ENCODE assay signal across 1 cellular context in genomic region chr2:6442252-6442651, GRCh38.
TF ChIP-seq lines count a peak whose summit lies in the region.

No MANE protein-coding gene starts in this region.

TF ChIP-seq in IMR-90, 13 proteins besides CTCF, POLR2A, EP300 and RAD21 (continued from another document):
- TF ChIP-seq BHLHE40 (IDR thresholded peaks at IDR 0.05; ENCODE audit: low read depth, low read length) (no peak), CEBPB (IDR thresholded peaks at IDR 0.05; ENCODE audit: low read depth, low read length) (no peak), RCOR1 (IDR thresholded peaks at IDR 0.05; ENCODE audit: insufficient replicate concordance, low read length) (no peak), CHD1 (IDR thresholded peaks at IDR 0.05; ENCODE audit: low read depth, low read length) (no peak), ELK1 (IDR thresholded peaks at IDR 0.05; ENCODE audit: borderline replicate concordance, low read depth, low read length) (no peak), FOS (IDR thresholded peaks at IDR 0.05; ENCODE audit: low read depth, low read length) (no peak), USF2 (IDR thresholded peaks at IDR 0.05; ENCODE audit: low read depth, low read length) (no peak), NFE2L2 (IDR thresholded peaks at IDR 0.05; ENCODE audit: low read depth, low read length) (no peak), MAFK (IDR thresholded peaks at IDR 0.05; ENCODE audit: low read depth, low read length) (no peak), MXI1 (IDR thresholded peaks at IDR 0.05; ENCODE audit: borderline replicate concordance, low read depth, low read length) (no peak), SMC3 (IDR thresholded peaks at IDR 0.05; ENCODE audit: low read depth, low read length) (no peak), RFX5 (IDR thresholded peaks at IDR 0.05; ENCODE audit: low read depth, low read length) (no peak)
